Comparison of ENCODE assay signal across 16 cellular contexts in genomic region chr9:128022886-128023285, GRCh38. TPM values are rescaled to one million over a fixed set of nuclear protein-coding genes. Genes with fewer than 3 reads are reported as not detected.
A peak's percentile ranks its signal among the peaks of the same experiment; 100 is the strongest.
DNase-seq lines count a peak whose midpoint lies in the region; ATAC-seq and FAIRE-seq lines count a peak whose summit lies in the region.
"Had no signal": no experiment of that assay in that cellular context is flagged by ENCODE, and none has a peak within 500 bp of the region (broad histone marks: within the 10 kb centered on the region; RNA-seq: fewer than 3 reads in every experiment).

No MANE protein-coding gene starts in this region.

- POLR2A ChIA-PET in naive thymus-derived CD8-positive, alpha-beta T cell (lab: Charles Lee): interaction anchor here (0.6 to 27.8 kb wide), 7 partner anchors 8 to 153 kb away, joined by 4 to 1266 read pairs (median 34); partner anchors contain the start of genes DPM2 and EEIG1

- no peaks in the 10 kb centered on the region for H3K36me3 ChIP-seq in MG63
- H3K36me3 ChIP-seq: neutrophil, SJSA1, thoracic aorta had no signal

- peak overlapping the region; percentile 70 for H3K27ac Mint-ChIP-seq in activated naive CD8-positive, alpha-beta T cell treated with anti-CD3 and anti-CD28 coated beads for 36 hours
- H3K27ac Mint-ChIP-seq in naive thymus-derived CD8-positive, alpha-beta T cell: peak overlapping the region; percentile 95 to 100 (median 98)

- H3K4me3 Mint-ChIP-seq in activated naive CD8-positive, alpha-beta T cell treated with anti-CD3 and anti-CD28 coated beads for 36 hours: no peak overlapping the region
- H3K4me3 Mint-ChIP-seq in naive thymus-derived CD8-positive, alpha-beta T cell: peak overlapping the region in 9 of 10 donors; percentile 24 to 85 (median 73)

- H3K27me3 Mint-ChIP-seq in activated naive CD8-positive, alpha-beta T cell treated with anti-CD3 and anti-CD28 coated beads for 36 hours: no peaks in the 10 kb centered on the region
- H3K27me3 Mint-ChIP-seq in naive thymus-derived CD8-positive, alpha-beta T cell: no peaks in the 10 kb centered on the region

- no peaks in the 10 kb centered on the region for H3K36me3 Mint-ChIP-seq in activated naive CD8-positive, alpha-beta T cell treated with anti-CD3 and anti-CD28 coated beads for 36 hours
- H3K36me3 Mint-ChIP-seq in naive thymus-derived CD8-positive, alpha-beta T cell: no peaks in the 10 kb centered on the region

- ATAC-seq in naive thymus-derived CD8-positive, alpha-beta T cell: no peak
- no peak for ATAC-seq in GM21723 (IDR thresholded peaks at IDR 0.05; ENCODE audit: unreplicated experiment)
- ATAC-seq: body of pancreas, left ventricle myocardium superior had no signal

- DNase-seq in DMS 273 (lab: John Stamatoyannopoulos, UW; ENCODE audit: unreplicated experiment): peak; percentile 56
- no peak for DNase-seq in DMS 273 treated with DMSO at 0.1 percent for 48 hours (lab: John Stamatoyannopoulos, UW)
- DNase-seq in MG63: peak; percentile 94
- DNase-seq in activated naive CD8-positive, alpha-beta T cell treated with anti-CD3 and anti-CD28 coated beads for 36 hours: no peak
- no peak for DNase-seq in naive thymus-derived CD8-positive, alpha-beta T cell
- DNase-seq in effector CD8-positive, alpha-beta T cell (lab: John Stamatoyannopoulos, UW): no peak
- no peak for DNase-seq in urothelium cell line (ENCODE audit: low spot score)
- DNase-seq: activated CD4-positive, CD25-positive, alpha-beta regulatory T cell; body of pancreas; left ventricle myocardium superior; NCI-H1436 had no signal

- H3K4me1 Mint-ChIP-seq in activated naive CD8-positive, alpha-beta T cell treated with anti-CD3 and anti-CD28 coated beads for 36 hours: peaks cover 67% of the 10 kb centered on the region
- H3K4me1 Mint-ChIP-seq in naive thymus-derived CD8-positive, alpha-beta T cell: peaks cover 40 to 80% (median 76%) of the 10 kb centered on the region in 4 donors

- no peaks in the 10 kb centered on the region for H3K27me3 ChIP-seq in MG63
- H3K27me3 ChIP-seq: body of pancreas, neutrophil, SJSA1 had no signal

- H3K9me3 ChIP-seq in MG63: no peaks in the 10 kb centered on the region
- H3K9me3 ChIP-seq: body of pancreas, neutrophil, SJSA1, thoracic aorta had no signal

- FAIRE-seq in urothelium cell line (lab: Jason Lieb, UNC): no peak

- no peak overlapping the region for H3K4me3 ChIP-seq in MG63
- H3K4me3 ChIP-seq: body of pancreas, SJSA1, smooth muscle cell, thoracic aorta had no signal

- no peaks in the 10 kb centered on the region for H3K9me3 Mint-ChIP-seq in activated naive CD8-positive, alpha-beta T cell treated with anti-CD3 and anti-CD28 coated beads for 36 hours
- H3K9me3 Mint-ChIP-seq in naive thymus-derived CD8-positive, alpha-beta T cell: no peaks in the 10 kb centered on the region

RNA-seq across cellular contexts. Expression of gene EEIG1, which starts 42.1 kb away (rescaled TPM):
- 10.3 and 11.8 TPM in 2 replicates for total RNA-seq in MG63 (2014; rRNA removed; shearing (Covaris generic); ENCODE audit: low replicate concordance)
- total RNA-seq in activated naive CD8-positive, alpha-beta T cell treated with anti-CD3 and anti-CD28 coated beads for 36 hours: 10 to 100 TPM; 77.2 to 83.8 TPM
- total RNA-seq in naive thymus-derived CD8-positive, alpha-beta T cell: 100 to 1,000 TPM; 564 to 631 TPM
- 100 to 1,000 TPM; 134 to 318 (median 149) TPM for polyA plus RNA-seq in naive thymus-derived CD8-positive, alpha-beta T cell

RNA-seq across cellular contexts. Expression of gene NAIF1, which starts 44.2 kb away (rescaled TPM):
- total RNA-seq in MG63 (2014; rRNA removed; shearing (Covaris generic); ENCODE audit: low replicate concordance): 6.4 and 10.7 TPM in 2 replicates
- 10 to 100 TPM; 11.2 to 12.0 TPM for total RNA-seq in activated naive CD8-positive, alpha-beta T cell treated with anti-CD3 and anti-CD28 coated beads for 36 hours
- 10 to 100 TPM; 14.3 to 18.3 TPM for total RNA-seq in naive thymus-derived CD8-positive, alpha-beta T cell
- polyA plus RNA-seq in naive thymus-derived CD8-positive, alpha-beta T cell: 10 to 100 TPM; 10.1 to 13.3 (median 11.3) TPM

RNA-seq across cellular contexts. Expression of gene SLC25A25, which starts 45.1 kb away (rescaled TPM):
- total RNA-seq in MG63 (2014; rRNA removed; shearing (Covaris generic); ENCODE audit: low replicate concordance): 7.4 and 8.7 TPM in 2 replicates
- 10 to 100 TPM; 13.0 to 14.5 TPM for total RNA-seq in activated naive CD8-positive, alpha-beta T cell treated with anti-CD3 and anti-CD28 coated beads for 36 hours
- 10 to 100 TPM; 18.6 to 18.9 TPM for total RNA-seq in naive thymus-derived CD8-positive, alpha-beta T cell
- 10 to 100 TPM; 12.1 to 17.8 (median 13.8) TPM for polyA plus RNA-seq in naive thymus-derived CD8-positive, alpha-beta T cell

Comparison
In these comparisons a context has a peak if more than half of its experiments do, and no peak if none do; other contexts are left out.
1. DNase-seq: peak in DMS 273 (single experiment) and MG63 (single experiment); none in DMS 273 treated with DMSO at 0.1 percent for 48 hours (single experiment), activated naive CD8-positive, alpha-beta T cell treated with anti-CD3 and anti-CD28 coated beads for 36 hours (single experiment), naive thymus-derived CD8-positive, alpha-beta T cell (0 of 10), effector CD8-positive, alpha-beta T cell (single experiment) and urothelium cell line (single experiment).
2. RNA of gene EEIG1, which starts 42.1 kb away (total RNA-seq): 564 to 631 TPM in naive thymus-derived CD8-positive, alpha-beta T cell; 77.2 to 83.8 TPM in activated naive CD8-positive, alpha-beta T cell treated with anti-CD3 and anti-CD28 coated beads for 36 hours and 10.3 to 11.8 TPM in MG63; every median in the first group is over 4 times any median in the second.